In genomic region chr11:110347660-110348059, GRCh38 we compare ENCODE assay signal across 1 cellular context.
A peak's percentile ranks its signal among the peaks of the same experiment; 100 is the strongest.
TF ChIP-seq lines count a peak whose summit lies in the region.

No MANE protein-coding gene starts in this region.

TF ChIP-seq in HepG2, 621 proteins besides CTCF, POLR2A, EP300 and RAD21:
- TF ChIP-seq CEBPB (IDR thresholded peaks at IDR 0.05; ENCODE audit: borderline replicate concordance, low read depth, low read length) (peak; percentile 28; the same call in 1 of the 2 replicates), ZNF891 (CRISPR knock-in tag; IDR thresholded peaks at IDR 0.05) (no peak)
TF ChIP-seq in HepG2: peak in this region for 1.
